In the genomic region with DNA sequence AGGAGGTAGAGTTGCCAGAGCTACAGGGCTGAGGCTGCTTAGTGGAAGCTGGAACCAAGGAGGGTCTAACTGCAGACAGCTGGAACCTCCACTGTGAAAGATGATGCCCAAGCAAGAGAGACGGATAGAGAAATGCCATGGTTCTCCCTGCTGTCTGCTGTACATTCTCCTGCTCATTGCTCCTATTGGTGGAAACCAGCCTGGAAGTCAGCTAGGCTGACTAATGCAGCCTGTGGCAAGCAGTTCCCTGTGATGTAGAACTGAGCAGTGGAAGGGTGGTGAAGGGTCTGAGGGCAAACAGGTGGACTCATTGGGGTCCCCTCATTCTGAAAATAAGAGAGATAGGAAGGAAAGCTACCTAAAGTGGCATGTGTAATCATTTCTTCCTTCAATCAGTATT, we compare ENCODE assay signal across 18 cellular contexts.
DNase-seq lines count a peak whose midpoint lies in the region; ATAC-seq, FAIRE-seq and TF ChIP-seq lines count a peak whose summit lies in the region.
"Had no signal": no experiment of that assay in that cellular context is flagged by ENCODE, and none has a peak within 500 bp of the region (broad histone marks: within the 10 kb centered on the region; RNA-seq: fewer than 3 reads in every experiment).

No MANE protein-coding gene starts in this region.

- dilution Hi-C loops in keratinocyte (cut with MboI; ENCODE audit: extremely low pct_ligation_motif_present, low sequenced_read_pairs), result no loop called here

- no peaks in the 10 kb centered on the region for H3K9me1 ChIP-seq in keratinocyte (ENCODE audit: control insufficient read depth, extremely low read depth, insufficient read depth, low read length)

- H3K4me1 ChIP-seq in keratinocyte (ENCODE audit: control insufficient read depth, extremely low read depth, insufficient read depth, low read length) (peaks cover 20% of the 10 kb centered on the region), mucosa of descending colon (ENCODE audit: low read depth) (no peaks in the 10 kb centered on the region)
- H3K4me1 ChIP-seq: BLaER1, HAP-1 had no signal

- no peak overlapping the region for H3K4me2 ChIP-seq in keratinocyte (ENCODE audit: control insufficient read depth, extremely low read depth, insufficient read depth, low read depth, low read length)
- H3K4me2 ChIP-seq: A549, BLaER1 had no signal

- no peak overlapping the region for H2AFZ ChIP-seq in keratinocyte (ENCODE audit: control insufficient read depth, low read length)

- intact Hi-C loops in mucosa of descending colon (cut with DNase I, micrococcal nuclease), result no loop called here

- no peaks in the 10 kb centered on the region for H3K36me3 ChIP-seq in bronchial epithelial cell (ENCODE audit: control insufficient read depth, insufficient read depth, low read length)
- H3K36me3 ChIP-seq in keratinocyte (ENCODE audit: control insufficient read depth in 2 of 2, extremely low read depth in 1 of 2, insufficient read depth in 2 of 2, low read length in 2 of 2), result no peaks in the 10 kb centered on the region
- no peaks in the 10 kb centered on the region for H3K36me3 ChIP-seq in mucosa of descending colon (ENCODE audit: low read depth)
- H3K36me3 ChIP-seq: BLaER1, HAP-1 had no signal

- no peaks in the 10 kb centered on the region for H3K79me2 ChIP-seq in keratinocyte (ENCODE audit: control insufficient read depth, insufficient read depth, low read length)

- ATAC-seq in mucosa of descending colon, result no peak
- ATAC-seq: A549 had no signal

- no peak overlapping the region for H3K4me3 ChIP-seq in bronchial epithelial cell (ENCODE audit: low read depth, low read length)
- no peak overlapping the region for H3K4me3 ChIP-seq in keratinocyte (ENCODE audit: control insufficient read depth in 2 of 3, extremely low read depth in 1 of 3, insufficient read depth in 2 of 3, low read depth in 1 of 3, low read length in 3 of 3)
- no peak overlapping the region for H3K4me3 ChIP-seq in mucosa of descending colon
- H3K4me3 ChIP-seq: A549, BLaER1, HAP-1 had no signal

- H3K27me3 ChIP-seq in bronchial epithelial cell (ENCODE audit: control insufficient read depth, insufficient read depth, low read length) (no peaks in the 10 kb centered on the region), keratinocyte (ENCODE audit: control insufficient read depth, extremely low read depth, insufficient read depth, low read length) (no peaks in the 10 kb centered on the region)
- H3K27me3 ChIP-seq: BLaER1 had no signal

- H3K27ac ChIP-seq in keratinocyte (ENCODE audit: control insufficient read depth, insufficient read depth, low read length), result no peak overlapping the region
- H3K27ac ChIP-seq: BLaER1 had no signal

- no peak for TF ChIP-seq CTCF in bronchial epithelial cell (IDR thresholded peaks at IDR 0.05; ENCODE audit: insufficient read depth, low read length, severe bottlenecking)
- no peak for TF ChIP-seq CTCF in keratinocyte (optimal IDR thresholded peaks at IDR 0.05 in 1 of 3, IDR thresholded peaks at IDR 0.05 in 1 of 3, conservative IDR thresholded peaks at IDR 0.05 in 1 of 3; ENCODE audit: extremely low read depth in 1 of 3, insufficient read depth in 2 of 3, low read length in 3 of 3)
- no peak for TF ChIP-seq CTCF in mucosa of descending colon (IDR thresholded peaks at IDR 0.05)

- no peaks in the 10 kb centered on the region for H4K20me1 ChIP-seq in keratinocyte (ENCODE audit: control insufficient read depth, extremely low read depth, insufficient read depth, low read length)
- H4K20me1 ChIP-seq: BLaER1 had no signal

- FAIRE-seq in bronchial epithelial cell (lab: Jason Lieb, UNC) (no peak), keratinocyte (lab: Jason Lieb, UNC) (peak; percentile 69)
- FAIRE-seq: A549, G401.6, GM12891, H1 had no signal

- H3K9me3 ChIP-seq in keratinocyte (ENCODE audit: control insufficient read depth, low read depth, low read length), result peaks cover 2% of the 10 kb centered on the region
- H3K9me3 ChIP-seq in mucosa of descending colon, result no peaks in the 10 kb centered on the region
- H3K9me3 ChIP-seq: HAP-1 had no signal

- DNase-seq in ELR (ENCODE audit: low read depth) (peak; percentile 34), M059J (ENCODE audit: low read depth) (peak; percentile 27), bronchial epithelial cell (ENCODE audit: low read depth) (peak; percentile 50), keratinocyte (ENCODE audit: low read depth, low spot score) (no peak), dedifferentiated amniotic fluid mesenchymal stem cell (ENCODE audit: extremely low spot score) (no peak), mucosa of descending colon (no peak), cerebellar nuclear complex (lab: John Stamatoyannopoulos, UW) (no peak)
- no peak for DNase-seq in stimulated activated CD4-positive, alpha-beta T cell treated with anti-CD3 and anti-CD28 coated beads, Interleukin-1b, Interleukin-23, amount 100 ng/mL, for 48 hours
- DNase-seq: AML-193; CD8-positive, alpha-beta memory T cell; DMS 273 treated with DMSO at 0.1 percent for 48 hours; KBM-7 had no signal

- H3K9ac ChIP-seq in keratinocyte (ENCODE audit: control insufficient read depth, extremely low read depth, insufficient read depth, low read length), result no peak overlapping the region
- H3K9ac ChIP-seq: BLaER1 had no signal

Comparison
In these comparisons a context has a peak if more than half of its experiments do, and no peak if none do; other contexts are left out.
1. DNase-seq: peak in ELR (single experiment), M059J (single experiment) and bronchial epithelial cell (single experiment); none in keratinocyte (single experiment), dedifferentiated amniotic fluid mesenchymal stem cell (single experiment), mucosa of descending colon (0 of 3), cerebellar nuclear complex (0 of 2) and stimulated activated CD4-positive, alpha-beta T cell treated with anti-CD3 and anti-CD28 coated beads, Interleukin-1b, Interleukin-23, amount 100 ng/mL, for 48 hours (single experiment).